Comparison of ENCODE assay signal across 18 cellular contexts in the genomic region with DNA sequence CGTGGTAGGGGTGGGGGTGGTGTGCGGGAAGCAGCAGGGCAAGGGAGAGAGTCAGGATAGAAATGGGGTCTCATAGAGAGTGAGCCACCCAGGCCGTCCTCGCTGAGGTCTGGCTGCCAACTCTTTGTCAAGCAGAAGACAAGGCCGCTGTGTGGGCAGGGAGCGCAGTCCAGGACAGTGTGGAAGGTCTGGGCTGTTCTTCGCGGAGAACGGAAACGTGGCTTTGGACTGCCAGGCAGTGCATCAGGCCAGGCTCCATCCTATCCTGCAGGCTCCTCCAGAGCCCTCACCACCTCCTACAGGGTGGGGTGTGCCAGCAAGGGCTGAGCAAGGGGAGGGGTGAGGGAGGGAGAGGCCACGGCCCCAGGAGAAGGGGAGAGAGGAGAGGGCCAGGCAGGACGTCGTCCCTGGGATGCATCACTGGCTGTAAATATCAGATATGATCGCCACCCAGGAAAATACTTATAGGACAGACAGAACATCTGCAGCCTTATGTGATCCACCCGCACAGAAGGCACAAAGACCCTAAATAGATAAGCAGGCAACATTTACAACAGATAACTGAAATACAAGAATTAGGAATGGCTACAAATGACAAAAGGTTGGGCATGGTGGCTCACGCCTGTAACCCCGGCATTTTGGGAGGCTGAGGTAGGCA.
DNase-seq lines count a peak whose midpoint lies in the region; ATAC-seq and TF ChIP-seq lines count a peak whose summit lies in the region.
"Had no signal": no experiment of that assay in that cellular context is flagged by ENCODE, and none has a peak within 500 bp of the region (broad histone marks: within the 10 kb centered on the region; RNA-seq: fewer than 3 reads in every experiment).

No MANE protein-coding gene starts in this region.

- no peak overlapping the region for H3K4me3 ChIP-seq in RWPE2 (ENCODE audit: severe bottlenecking)
- H3K4me3 ChIP-seq in neuronal stem cell (ENCODE audit: low read length in 2 of 2): no peak overlapping the region
- H3K4me3 ChIP-seq: PC-9 had no signal

- H3K9me3 ChIP-seq in RWPE2 (ENCODE audit: severe bottlenecking) (no peaks in the 10 kb centered on the region), neuronal stem cell (replicated peaks in 1 of 2; ENCODE audit: control insufficient read depth in 2 of 2, insufficient read depth in 1 of 2, low read depth in 1 of 2, low read length in 2 of 2) (no peaks in the 10 kb centered on the region)

- no peak overlapping the region for H3K27ac Mint-ChIP-seq in chondrocyte (ENCODE audit: unreplicated experiment)

- H3K4ac ChIP-seq in neuronal stem cell (ENCODE audit: low read length): no peak overlapping the region

- H3K14ac ChIP-seq in neuronal stem cell (ENCODE audit: low read length): peak overlapping the region; percentile 63

- no peaks in the 10 kb centered on the region for H3K4me1 ChIP-seq in RWPE2 (ENCODE audit: insufficient read depth, poor library complexity, severe bottlenecking)
- peaks cover 0 to 28% of the 10 kb centered on the region in 2 donors for H3K4me1 ChIP-seq in neuronal stem cell (ENCODE audit: control insufficient read depth in 2 of 2, insufficient read depth in 1 of 2, low read depth in 1 of 2, low read length in 2 of 2)

- no peak overlapping the region for H4K91ac ChIP-seq in neuronal stem cell (ENCODE audit: low read depth, low read length, poor library complexity)

- H3K4me2 ChIP-seq in neuronal stem cell (ENCODE audit: insufficient read depth, low read length, poor library complexity, severe bottlenecking): no peak overlapping the region
- H3K4me2 ChIP-seq: PC-9 had no signal

- H2BK15ac ChIP-seq in neuronal stem cell (ENCODE audit: low read length): peak overlapping the region; percentile 93

- H3K36me3 Mint-ChIP-seq in chondrocyte (ENCODE audit: low read depth): no peaks in the 10 kb centered on the region

- H3K9me3 Mint-ChIP-seq in chondrocyte (ENCODE audit: low read depth): no peaks in the 10 kb centered on the region

- H3K27ac ChIP-seq in RWPE2 (ENCODE audit: poor library complexity, severe bottlenecking) (no peak overlapping the region), neuronal stem cell (replicated peaks; ENCODE audit: low read length) (no peak overlapping the region)
- H3K27ac ChIP-seq: C4-2B, PC-9, RWPE1 had no signal

- peak overlapping the region; percentile 42 for H2BK5ac ChIP-seq in neuronal stem cell (ENCODE audit: low read length)

- no CpG with 5 or more reads among the region's 17 CpGs for WGBS in neuronal stem cell (ENCODE audit: extremely low coverage in 2 of 2, insufficient read length in 2 of 2, insufficient replicate concordance in 1 of 2), 2 donors

- H3K27me3 Mint-ChIP-seq in chondrocyte (ENCODE audit: low read depth): peaks cover 31% of the 10 kb centered on the region

- peaks cover 40% of the 10 kb centered on the region for H3K27me3 ChIP-seq in RWPE2 (ENCODE audit: insufficient read depth, poor library complexity, severe bottlenecking)
- H3K27me3 ChIP-seq in neuronal stem cell (ENCODE audit: control insufficient read depth in 3 of 3, insufficient read depth in 3 of 3, low read depth in 1 of 3, low read length in 3 of 3): peaks cover 0 to 57% (median 3%) of the 10 kb centered on the region in 3 experiments

- DNase-seq in RWPE2 (ENCODE audit: low spot score) (no peak), chondrocyte (ENCODE audit: low spot score) (peak; percentile 76), neuronal stem cell (ENCODE audit: low spot score) (no peak), epidermal melanocyte (ENCODE audit: insufficient read length, low spot score) (no peak), NCI-H2227 treated with DMSO at 0.1 percent for 48 hours (lab: John Stamatoyannopoulos, UW) (no peak), HT-29 (ENCODE audit: low spot score) (no peak)
- DNase-seq: ACHN, GDM1, KBM-7, NCI-H1092, NCI-H1436, NCI-H187 treated with DMSO at 0.1 percent for 48 hours, NCI-H510A treated with DMSO at 0.1 percent for 48 hours, NCI-H748 treated with DMSO at 0.1 percent for 48 hours, PC-9 had no signal

- peak overlapping the region; percentile 95 for H3K18ac ChIP-seq in neuronal stem cell (ENCODE audit: low read length)

- H2BK120ac ChIP-seq in neuronal stem cell (ENCODE audit: low read depth, low read length): peak overlapping the region; percentile 64

- H2AFZ ChIP-seq in neuronal stem cell (ENCODE audit: low read length): no peak overlapping the region
- H2AFZ ChIP-seq: PC-9 had no signal

- ATAC-seq in RWPE2 (ENCODE audit: low read depth) (peak; percentile 11; the same call in 1 of the 3 replicates), HG02970 (IDR thresholded peaks at IDR 0.05; ENCODE audit: low FRiP score, unreplicated experiment) (no peak)

- H3K36me3 ChIP-seq in RWPE2 (ENCODE audit: low read depth) (no peaks in the 10 kb centered on the region), neuronal stem cell (replicated peaks in 1 of 2; ENCODE audit: control insufficient read depth in 2 of 2, insufficient read depth in 2 of 2, low read length in 2 of 2) (no peaks in the 10 kb centered on the region)

- H3K9ac ChIP-seq in neuronal stem cell (ENCODE audit: low read depth, low read length, poor library complexity): no peak overlapping the region

- H2BK12ac ChIP-seq in neuronal stem cell (ENCODE audit: low read length): peak overlapping the region; percentile 32

- H3K23ac ChIP-seq in neuronal stem cell (ENCODE audit: low read depth, low read length, poor library complexity): peak overlapping the region; percentile 69

- peaks cover 2% of the 10 kb centered on the region for H3K79me1 ChIP-seq in neuronal stem cell (ENCODE audit: low read depth, low read length)

- no peak overlapping the region for H4K8ac ChIP-seq in neuronal stem cell (ENCODE audit: low read depth, low read length)

- TF ChIP-seq CTCF in RWPE2 (IDR thresholded peaks at IDR 0.05; ENCODE audit: poor library complexity, severe bottlenecking) (no peak), chondrocyte (IDR thresholded peaks at IDR 0.05) (no peak)

- no peaks in the 10 kb centered on the region for H3K4me1 Mint-ChIP-seq in chondrocyte (ENCODE audit: low read depth)

- no peak overlapping the region for H3K4me3 Mint-ChIP-seq in chondrocyte (ENCODE audit: unreplicated experiment)

- H2AK5ac ChIP-seq in neuronal stem cell (ENCODE audit: low read depth, low read length): peak overlapping the region; percentile 99
